ENCODE assay signal across 18 cellular contexts in the genomic region with DNA sequence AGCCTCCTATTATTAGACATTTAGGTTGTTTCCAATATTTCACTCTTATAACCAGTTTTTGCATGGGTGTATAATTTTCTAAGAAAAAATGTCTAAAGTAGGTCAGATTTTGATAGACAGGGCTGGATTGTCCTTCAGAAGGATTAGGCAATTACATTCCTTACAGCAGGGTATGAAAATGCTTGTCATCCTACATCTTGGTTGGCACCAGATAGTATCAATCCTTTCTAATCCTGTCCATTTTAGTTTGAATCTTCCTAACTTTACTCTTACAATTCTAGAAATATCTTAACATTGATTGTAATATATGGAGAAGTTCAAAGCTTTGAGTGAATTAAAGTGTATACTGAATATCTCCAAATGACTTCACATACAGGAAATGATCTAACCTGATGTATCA.
"Had no signal": no experiment of that assay in that cellular context is flagged by ENCODE, and none has a peak within 500 bp of the region (broad histone marks: within the 10 kb centered on the region; RNA-seq: fewer than 3 reads in every experiment).

No MANE protein-coding gene starts in this region.

- DNase-seq: effector memory CD8-positive, alpha-beta T cell; gastrocnemius medialis; glutamatergic neuron; left ventricle myocardium inferior; lower lobe of right lung; natural killer cell; posterior cingulate gyrus; stimulated activated naive CD4-positive, alpha-beta T cell treated with Interleukin-2 at 50 U/mL for 16 hours; tibial artery; upper lobe of left lung; uterus had no signal

- H3K27ac Mint-ChIP-seq: effector memory CD8-positive, alpha-beta T cell; memory B cell; natural killer cell had no signal

- H3K27ac ChIP-seq: epithelial cell of prostate, esophagus muscularis mucosa, gastrocnemius medialis, left ventricle myocardium inferior, lower lobe of right lung, skin epidermis, tibial artery, upper lobe of left lung, uterus had no signal

- H3K27me3 ChIP-seq: esophagus muscularis mucosa, gastrocnemius medialis, tibial artery, upper lobe of left lung, uterus had no signal

- ATAC-seq: gastrocnemius medialis, sciatic nerve had no signal

- H3K4me3 ChIP-seq: esophagus muscularis mucosa, gastrocnemius medialis, left ventricle myocardium inferior, lower lobe of right lung, skin epidermis, tibial artery, upper lobe of left lung, uterus had no signal

- H3K4me1 Mint-ChIP-seq: memory B cell, neural crest cell had no signal

- H3K4me1 ChIP-seq: lower lobe of right lung, upper lobe of left lung, uterus had no signal

- H3K36me3 ChIP-seq: esophagus muscularis mucosa, gastrocnemius medialis, left ventricle myocardium inferior, lower lobe of right lung, tibial artery, upper lobe of left lung, uterus had no signal

- H3K4me3 Mint-ChIP-seq: effector memory CD8-positive, alpha-beta T cell; memory B cell; mesothelial cell of epicardium; natural killer cell; neural crest cell had no signal

- H3K9me3 ChIP-seq: esophagus muscularis mucosa, gastrocnemius medialis, left ventricle myocardium inferior, lower lobe of right lung, tibial artery, upper lobe of left lung, uterus had no signal
